In genomic region chr16:49755291-49755611, GRCh38 we compare ENCODE assay signal across 8 cellular contexts.
A peak's percentile ranks its signal among the peaks of the same experiment; 100 is the strongest.
DNase-seq lines count a peak whose midpoint lies in the region; ATAC-seq and TF ChIP-seq lines count a peak whose summit lies in the region.

No MANE protein-coding gene starts in this region.

- H3K9ac ChIP-seq in mucosa of rectum (ENCODE audit: low read depth in 1 of 2, low read length in 2 of 2): peak overlapping the region; percentile 42 to 53

- peaks cover 6 to 7% of the 10 kb centered on the region in 2 donors for H3K4me1 ChIP-seq in mucosa of rectum (ENCODE audit: control insufficient read depth in 2 of 2, insufficient read depth in 2 of 2, low read length in 2 of 2)

- H3K27me3 Mint-ChIP-seq in CD14-positive monocyte (ENCODE audit: low read depth in 3 of 3): peaks cover 2 to 7% (median 2%) of the 10 kb centered on the region in 3 donors
- H3K27me3 Mint-ChIP-seq in activated CD8-positive, alpha-beta T cell treated with anti-CD3 and anti-CD28 coated beads, Interleukin-2, amount 10 ng/mL, durations not matched to agents 7 days and 5 days (ENCODE audit: low read depth): peaks cover 20% of the 10 kb centered on the region
- H3K27me3 Mint-ChIP-seq in activated CD4-positive, alpha-beta memory T cell treated with anti-CD3 and anti-CD28 coated beads for 36 hours: peaks cover 30% of the 10 kb centered on the region

- CTCF ChIA-PET in activated CD8-positive, alpha-beta T cell treated with anti-CD3 and anti-CD28 coated beads, Interleukin-2, amount 10 ng/mL, durations not matched to agents 7 days and 5 days (lab: Charles Lee): no interaction called here
- CTCF ChIA-PET in activated CD4-positive, alpha-beta memory T cell treated with anti-CD3 and anti-CD28 coated beads for 36 hours (lab: Charles Lee): no interaction called here

- H3K27ac Mint-ChIP-seq in CD14-positive monocyte: peak overlapping the region in 4 of 7 donors; percentile 14 to 54 (median 30)
- no peak overlapping the region for H3K27ac Mint-ChIP-seq in activated CD8-positive, alpha-beta T cell treated with anti-CD3 and anti-CD28 coated beads, Interleukin-2, amount 10 ng/mL, durations not matched to agents 7 days and 5 days
- no peak overlapping the region for H3K27ac Mint-ChIP-seq in activated CD4-positive, alpha-beta memory T cell treated with anti-CD3 and anti-CD28 coated beads for 36 hours

- H3K36me3 Mint-ChIP-seq in CD14-positive monocyte: no peaks in the 10 kb centered on the region
- H3K36me3 Mint-ChIP-seq in activated CD8-positive, alpha-beta T cell treated with anti-CD3 and anti-CD28 coated beads, Interleukin-2, amount 10 ng/mL, durations not matched to agents 7 days and 5 days (ENCODE audit: low read depth): no peaks in the 10 kb centered on the region
- H3K36me3 Mint-ChIP-seq in activated CD4-positive, alpha-beta memory T cell treated with anti-CD3 and anti-CD28 coated beads for 36 hours: no peaks in the 10 kb centered on the region

- peak overlapping the region; percentile 75 to 85 for H3K4me3 Mint-ChIP-seq in CD14-positive monocyte
- H3K4me3 Mint-ChIP-seq in activated CD8-positive, alpha-beta T cell treated with anti-CD3 and anti-CD28 coated beads, Interleukin-2, amount 10 ng/mL, durations not matched to agents 7 days and 5 days: no peak overlapping the region
- no peak overlapping the region for H3K4me3 Mint-ChIP-seq in activated CD4-positive, alpha-beta memory T cell treated with anti-CD3 and anti-CD28 coated beads for 36 hours

- DNase-seq in CD14-positive monocyte (ENCODE audit: low spot score) (no peak), NCI-H146 treated with DMSO at 0.1 percent for 48 hours (lab: John Stamatoyannopoulos, UW; ENCODE audit: unreplicated experiment) (peak; percentile 50), epithelial cell of proximal tubule (ENCODE audit: low read depth) (peak; percentile 18), HUDEP-2 (lab: John Stamatoyannopoulos, UW; ENCODE audit: unreplicated experiment in 76 of 76) (no peak), D341Med (ENCODE audit: low spot score) (no peak)
- no peak for DNase-seq in activated CD8-positive, alpha-beta T cell treated with anti-CD3 and anti-CD28 coated beads, Interleukin-2, amount 10 ng/mL, durations not matched to agents 7 days and 5 days
- no peak for DNase-seq in activated CD4-positive, alpha-beta memory T cell treated with anti-CD3 and anti-CD28 coated beads for 36 hours

- peak overlapping the region in 1 of 2 donors; percentile 20 for H3K27ac ChIP-seq in mucosa of rectum (ENCODE audit: low read depth in 2 of 2, low read length in 2 of 2)

- no peaks in the 10 kb centered on the region for H3K27me3 ChIP-seq in mucosa of rectum (ENCODE audit: control insufficient read depth in 2 of 2, insufficient read depth in 2 of 2, low read length in 2 of 2)

- no peaks in the 10 kb centered on the region for H3K9me3 ChIP-seq in mucosa of rectum (ENCODE audit: control insufficient read depth in 2 of 2, low read length in 2 of 2)

- intact Hi-C loops in CD14-positive monocyte (cut with micrococcal nuclease): no loop called here
- intact Hi-C loops in activated CD4-positive, alpha-beta memory T cell treated with anti-CD3 and anti-CD28 coated beads for 36 hours (cut with micrococcal nuclease): no loop called here

- no peak for TF ChIP-seq CTCF in CD14-positive monocyte (IDR thresholded peaks at IDR 0.05)
- peak; percentile 58 for TF ChIP-seq CTCF in epithelial cell of proximal tubule (conservative IDR thresholded peaks at IDR 0.05; ENCODE audit: low read depth, low read length)

- H3K36me3 ChIP-seq in mucosa of rectum (ENCODE audit: control insufficient read depth in 2 of 2, insufficient read depth in 2 of 2, low read length in 2 of 2): no peaks in the 10 kb centered on the region

- ATAC-seq in activated CD8-positive, alpha-beta T cell treated with anti-CD3 and anti-CD28 coated beads, Interleukin-2, amount 10 ng/mL, durations not matched to agents 7 days and 5 days: no peak

- peaks cover 0 to 3% (median 0%) of the 10 kb centered on the region in 7 donors for H3K9me3 Mint-ChIP-seq in CD14-positive monocyte
- H3K9me3 Mint-ChIP-seq in activated CD8-positive, alpha-beta T cell treated with anti-CD3 and anti-CD28 coated beads, Interleukin-2, amount 10 ng/mL, durations not matched to agents 7 days and 5 days (ENCODE audit: insufficient read depth): no peaks in the 10 kb centered on the region
- no peaks in the 10 kb centered on the region for H3K9me3 Mint-ChIP-seq in activated CD4-positive, alpha-beta memory T cell treated with anti-CD3 and anti-CD28 coated beads for 36 hours

- H3K4me3 ChIP-seq in epithelial cell of proximal tubule (ENCODE audit: low read depth, low read length) (peak overlapping the region; percentile 60), mucosa of rectum (ENCODE audit: low read length in 2 of 2) (peak overlapping the region; percentile 36 to 65)

- peaks cover 25% of the 10 kb centered on the region for H3K4me1 Mint-ChIP-seq in CD14-positive monocyte
- peaks cover 12% of the 10 kb centered on the region for H3K4me1 Mint-ChIP-seq in activated CD8-positive, alpha-beta T cell treated with anti-CD3 and anti-CD28 coated beads, Interleukin-2, amount 10 ng/mL, durations not matched to agents 7 days and 5 days (ENCODE audit: low read depth)
- H3K4me1 Mint-ChIP-seq in activated CD4-positive, alpha-beta memory T cell treated with anti-CD3 and anti-CD28 coated beads for 36 hours (ENCODE audit: low read depth): peaks cover 3% of the 10 kb centered on the region

- POLR2A ChIA-PET in activated CD8-positive, alpha-beta T cell treated with anti-CD3 and anti-CD28 coated beads, Interleukin-2, amount 10 ng/mL, durations not matched to agents 7 days and 5 days (lab: Charles Lee): no interaction called here
- POLR2A ChIA-PET in activated CD4-positive, alpha-beta memory T cell treated with anti-CD3 and anti-CD28 coated beads for 36 hours (lab: Charles Lee): no interaction called here

Comparison
In these comparisons a context has a peak if more than half of its experiments do, and no peak if none do; other contexts are left out.
1. DNase-seq: peak in NCI-H146 treated with DMSO at 0.1 percent for 48 hours (single experiment) and epithelial cell of proximal tubule (single experiment); none in CD14-positive monocyte (single experiment), activated CD8-positive, alpha-beta T cell treated with anti-CD3 and anti-CD28 coated beads, Interleukin-2, amount 10 ng/mL, durations not matched to agents 7 days and 5 days (single experiment), HUDEP-2 (0 of 76), D341Med (single experiment) and activated CD4-positive, alpha-beta memory T cell treated with anti-CD3 and anti-CD28 coated beads for 36 hours (single experiment).
2. H3K27ac Mint-ChIP-seq: peak in CD14-positive monocyte (4 of 7); none in activated CD8-positive, alpha-beta T cell treated with anti-CD3 and anti-CD28 coated beads, Interleukin-2, amount 10 ng/mL, durations not matched to agents 7 days and 5 days (single experiment) and activated CD4-positive, alpha-beta memory T cell treated with anti-CD3 and anti-CD28 coated beads for 36 hours (single experiment).
3. H3K4me3 Mint-ChIP-seq: peak in CD14-positive monocyte (2 of 2); none in activated CD8-positive, alpha-beta T cell treated with anti-CD3 and anti-CD28 coated beads, Interleukin-2, amount 10 ng/mL, durations not matched to agents 7 days and 5 days (single experiment) and activated CD4-positive, alpha-beta memory T cell treated with anti-CD3 and anti-CD28 coated beads for 36 hours (single experiment).